In the genomic region with DNA sequence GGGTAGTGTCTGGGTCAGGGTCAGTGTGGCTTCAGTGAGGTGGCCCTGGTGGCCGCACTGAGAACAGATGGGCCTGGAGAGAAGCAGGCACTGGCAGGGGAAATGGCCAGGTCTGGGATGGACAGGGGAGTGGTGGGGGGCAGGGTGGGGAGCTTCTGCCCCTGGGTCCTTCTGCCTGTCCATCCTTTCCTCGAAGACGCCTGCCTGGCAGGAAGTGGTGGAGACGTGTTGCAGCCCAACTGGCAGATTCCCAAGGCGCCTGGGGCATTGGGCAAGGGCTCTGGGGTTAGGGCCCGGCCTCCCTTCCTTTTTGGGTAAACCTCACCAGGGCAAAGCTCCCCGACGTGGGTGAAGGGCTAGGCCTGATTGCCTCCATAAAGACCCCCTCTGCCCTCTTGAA, we compare ENCODE assay signal across 8 cellular contexts. TPM values are rescaled to one million over a fixed set of nuclear protein-coding genes. Genes with fewer than 3 reads are reported as not detected.
DNase-seq lines count a peak whose midpoint lies in the region; ATAC-seq and TF ChIP-seq lines count a peak whose summit lies in the region.

No MANE protein-coding gene starts in this region.

- TF ChIP-seq CTCF in DND-41 (IDR thresholded peaks at IDR 0.05; ENCODE audit: borderline replicate concordance, extremely low read depth, low read length, poor library complexity, severe bottlenecking) (no peak), RWPE1 (conservative IDR thresholded peaks at IDR 0.05; ENCODE audit: low read depth) (no peak), prostate gland (IDR thresholded peaks at IDR 0.05) (no peak), Calu3 (IDR thresholded peaks at IDR 0.05; ENCODE audit: unreplicated experiment) (no peak)

- peaks cover 49% of the 10 kb centered on the region for H4K20me1 ChIP-seq in DND-41 (ENCODE audit: insufficient read depth, low read length)

- H3K4me3 Mint-ChIP-seq in Calu3 (ENCODE audit: low read depth, unreplicated experiment), result no peak overlapping the region

- H3K27me3 ChIP-seq in DND-41 (ENCODE audit: insufficient read depth, low read length, poor library complexity) (no peaks in the 10 kb centered on the region), prostate gland (replicated peaks; ENCODE audit: insufficient read depth) (no peaks in the 10 kb centered on the region)

- H3K9me3 ChIP-seq in DND-41 (ENCODE audit: insufficient read depth, low read length, severe bottlenecking) (no peaks in the 10 kb centered on the region), prostate gland (no peaks in the 10 kb centered on the region)

- H3K4me1 Mint-ChIP-seq in Calu3 (ENCODE audit: low read depth, unreplicated experiment), result peaks cover 75% of the 10 kb centered on the region

- 32% methylated on average over 8 of the region's 8 CpGs for WGBS in prostate gland

- H3K27ac ChIP-seq in DND-41 (ENCODE audit: low read length) (no peak overlapping the region), RWPE1 (peak overlapping the region; percentile 96), prostate gland (peak overlapping the region; percentile 55 to 62)

- ATAC-seq in DND-41 (ENCODE audit: insufficient read depth, low read depth) (peak; percentile 28; the same call in 1 of the 3 replicates), HG02973 (IDR thresholded peaks at IDR 0.05; ENCODE audit: unreplicated experiment) (no peak), esophagus mucosa (no peak)

- no peaks in the 10 kb centered on the region for H3K27me3 Mint-ChIP-seq in Calu3 (ENCODE audit: unreplicated experiment)

- no peaks in the 10 kb centered on the region for H3K36me3 ChIP-seq in DND-41 (ENCODE audit: insufficient read depth, low read length)
- no peaks in the 10 kb centered on the region for H3K36me3 ChIP-seq in prostate gland

- no peak overlapping the region for H2AFZ ChIP-seq in DND-41 (ENCODE audit: low read depth, low read length)

- CTCF ChIA-PET in RWPE1 (lab: Yijun Ruan, JAX), result interaction anchor here (0.8 to 1.3 kb wide), 5 partner anchors 9 to 211 kb away, joined by 3 to 8 read pairs (median 4); no protein-coding TSS in a partner anchor
- CTCF ChIA-PET in Calu3 (lab: Charles Lee), result interaction anchor here (0.5 to 1.4 kb wide), 3 partner anchors 21 to 161 kb away, joined by 3 to 5 read pairs (median 4); no protein-coding TSS in a partner anchor

- H3K9ac ChIP-seq in DND-41 (ENCODE audit: low read depth, low read length), result no peak overlapping the region

- TF ChIP-seq POLR2A in prostate gland (IDR thresholded peaks at IDR 0.05), result no peak

- H3K36me3 Mint-ChIP-seq in Calu3 (ENCODE audit: insufficient read depth, unreplicated experiment), result peaks cover 43% of the 10 kb centered on the region

- H3K4me1 ChIP-seq in DND-41 (ENCODE audit: insufficient read depth, low read length) (no peaks in the 10 kb centered on the region), prostate gland (replicated peaks) (peaks cover 30% of the 10 kb centered on the region)

- H3K4me2 ChIP-seq in DND-41 (ENCODE audit: insufficient read depth, low read length), result no peak overlapping the region

- POLR2A ChIA-PET in RWPE1 (lab: Yijun Ruan, JAX; ENCODE audit: low non-redundant PET), result interaction anchor here (0.7 to 2.3 kb wide), 4 partner anchors 10 to 67 kb away, joined by 3 to 14 read pairs (median 3); partner anchors contain the start of genes MANBAL and SRC

- DNase-seq in DND-41 (no peak), RWPE1 (ENCODE audit: low spot score) (peak; percentile 78), glomerular visceral epithelial cell (ENCODE audit: extremely low spot score) (peak; percentile 61), prostate gland (ENCODE audit: low spot score) (peak; percentile 54), Calu3 (no peak)
- no peak for DNase-seq in stimulated activated CD4-positive, alpha-beta T cell treated with anti-CD3 and anti-CD28 coated beads, Interleukin-12 subunit alpha, Interleukin-12 subunit beta, amount 100 ng/mL, for 4 hours

- H3K9me3 Mint-ChIP-seq in Calu3 (ENCODE audit: low read depth, unreplicated experiment), result no peaks in the 10 kb centered on the region

- no peaks in the 10 kb centered on the region; the same call in 1 of the 2 replicates for H3K79me2 ChIP-seq in DND-41 (ENCODE audit: insufficient read depth, low read length)

- intact Hi-C loops in prostate gland (cut with DNase I), result no loop called here
- intact Hi-C loops in Calu3 (cut with micrococcal nuclease; ENCODE audit: unreplicated experiment), result no loop called here

- BruUV-seq in Calu3 (replicated peaks; lab: Mats Ljungman, UMichigan), result no TSS peak

- H3K4me3 ChIP-seq in DND-41 (ENCODE audit: low read depth in 1 of 2, low read length in 2 of 2), result no peak overlapping the region
- no peak overlapping the region for H3K4me3 ChIP-seq in prostate gland

- H3K27ac Mint-ChIP-seq in Calu3 (ENCODE audit: unreplicated experiment), result no peak overlapping the region

RNA-seq across cellular contexts. Expression of gene SRC, which starts 10.4 kb away (rescaled TPM):
- total RNA-seq in prostate gland (100 to 1,000 TPM in 1 of 2 donors, 10 to 100 TPM in 1; 61.2 to 149 TPM), esophagus mucosa (30.5 TPM), Calu3 (2022) (185 and 203 TPM in 2 replicates)

Comparison
In these comparisons a context has a peak if more than half of its experiments do, and no peak if none do; other contexts are left out.
1. DNase-seq: peak in RWPE1 (single experiment), glomerular visceral epithelial cell (single experiment) and prostate gland (single experiment); none in DND-41 (single experiment), stimulated activated CD4-positive, alpha-beta T cell treated with anti-CD3 and anti-CD28 coated beads, Interleukin-12 subunit alpha, Interleukin-12 subunit beta, amount 100 ng/mL, for 4 hours (single experiment) and Calu3 (single experiment).